Comparison of ENCODE assay signal across 1 cellular context in genomic region chr5:89350684-89351083, GRCh38.
A peak's percentile ranks its signal among the peaks of the same experiment; 100 is the strongest.
TF ChIP-seq lines count a peak whose summit lies in the region.

No MANE protein-coding gene starts in this region.

TF ChIP-seq in GM12878, 131 proteins besides CTCF, POLR2A, EP300 and RAD21 (continued from another document):
- TF ChIP-seq YBX1 (IDR thresholded peaks at IDR 0.05) (no peak), CHD2 (IDR thresholded peaks at IDR 0.05; ENCODE audit: borderline replicate concordance, low read depth, low read length) (no peak), BCL11A (IDR thresholded peaks at IDR 0.05; ENCODE audit: low read depth, low read length) (no peak), HDGF (IDR thresholded peaks at IDR 0.05) (no peak), IKZF1 (conservative IDR thresholded peaks at IDR 0.05) (0 out of 2 replicates have a peak, but pooled peaks have one; percentile 3), ZBED1 (IDR thresholded peaks at IDR 0.05; ENCODE audit: borderline replicate concordance) (no peak), NR2C2 (IDR thresholded peaks at IDR 0.05; ENCODE audit: borderline replicate concordance, control insufficient read depth, insufficient read length, low read depth) (no peak)
